Comparison of ENCODE assay signal across 8 cellular contexts in the genomic region with DNA sequence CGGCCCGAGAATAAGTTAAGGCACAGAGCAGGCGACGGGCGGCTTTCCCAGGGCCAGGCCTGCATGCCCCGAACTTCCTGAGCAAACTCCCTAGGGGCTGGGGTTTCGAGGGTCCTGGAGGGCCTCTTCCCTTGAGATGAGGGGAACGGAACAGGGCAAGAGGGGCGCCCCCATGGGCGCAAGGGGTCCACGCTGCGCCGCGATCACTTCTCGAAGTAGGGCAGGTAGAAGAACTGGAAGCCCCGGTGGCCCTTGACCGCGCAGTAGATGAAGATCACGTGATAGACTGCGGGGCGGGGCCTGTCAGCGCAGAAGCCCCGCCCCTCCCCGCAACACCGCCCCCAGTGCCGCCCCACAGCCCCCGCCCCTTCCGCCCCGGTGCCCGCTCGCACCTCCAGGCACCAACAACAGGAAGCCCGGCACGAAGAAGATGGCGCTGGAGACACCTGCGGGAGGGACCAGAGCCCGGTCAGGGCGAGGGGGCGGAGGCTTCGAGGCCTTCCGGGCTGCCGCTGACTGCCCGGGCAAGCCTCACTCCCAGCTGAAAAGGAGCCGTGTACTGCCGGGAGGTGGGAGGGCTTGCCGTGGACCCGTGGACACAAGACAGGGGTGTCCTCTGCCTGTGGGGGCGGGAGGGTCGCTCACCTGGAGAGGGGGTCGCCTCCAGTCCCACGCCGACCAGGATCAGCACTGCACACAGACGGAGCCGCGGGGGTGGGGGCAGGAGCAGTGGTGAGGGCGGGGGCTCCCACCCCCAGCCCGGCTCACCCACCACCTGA. TPM values are rescaled to one million over a fixed set of nuclear protein-coding genes. Genes with fewer than 3 reads are reported as not detected.
DNase-seq lines count a peak whose midpoint lies in the region; ATAC-seq and TF ChIP-seq lines count a peak whose summit lies in the region.

No MANE protein-coding gene starts in this region.

- no peaks in the 10 kb centered on the region for H3K9me3 ChIP-seq in A673 (ENCODE audit: low read depth, low read length, poor library complexity, severe bottlenecking)

- TF ChIP-seq CTCF in A673 (conservative IDR thresholded peaks at IDR 0.05; ENCODE audit: low read depth, low read length), result no peak

- ATAC-seq in GM19025 (IDR thresholded peaks at IDR 0.05; ENCODE audit: low read depth, unreplicated experiment) (peak; percentile 43), HG03521 (IDR thresholded peaks at IDR 0.05; ENCODE audit: unreplicated experiment) (peak; percentile 52)

- H3K4me3 ChIP-seq in A673 (ENCODE audit: low read depth, low read length, poor library complexity, severe bottlenecking), result peak overlapping the region; percentile 80

- no peaks in the 10 kb centered on the region for H3K36me3 ChIP-seq in A673 (ENCODE audit: insufficient read depth, low read length, poor library complexity, severe bottlenecking)

- intact Hi-C loops in A673 (cut with micrococcal nuclease; ENCODE audit: unreplicated experiment), result no loop called here

- H3K27ac ChIP-seq in A673 (ENCODE audit: low read depth, low read length, poor library complexity, severe bottlenecking) (peak overlapping the region; percentile 78), epithelial cell of prostate (peak overlapping the region; percentile 91)

- POLR2A ChIA-PET in A673 (lab: Charles Lee; ENCODE audit: low non-redundant PET), result no interaction called here

- DNase-seq in A673 (ENCODE audit: low spot score) (peak; percentile 85), NOMO-1 treated with DMSO at 0.1 percent for 48 hours (lab: John Stamatoyannopoulos, UW; ENCODE audit: unreplicated experiment) (peak; percentile 90), epithelial cell of prostate (ENCODE audit: low read depth, low spot score) (peak; percentile 70), mucosa of gallbladder (ENCODE audit: low spot score) (peak; percentile 93)
- peak; percentile 94 for DNase-seq in activated CD8-positive, alpha-beta memory T cell treated with anti-CD3 and anti-CD28 coated beads, Interleukin-2, amount 50 U/mL, for 48 hours
- DNase-seq in stimulated activated CD8-positive, alpha-beta memory T cell treated with anti-CD3 and anti-CD28 coated beads, Interleukin-2, amount 100 ng/mL, for 48 hours (ENCODE audit: low read depth in 2 of 2), result peak; percentile 87 to 89

- BruUV-seq in A673 (replicated peaks; lab: Mats Ljungman, UMichigan), result no TSS peak

- H3K4me1 ChIP-seq in A673 (ENCODE audit: insufficient read depth, low read length, poor library complexity, severe bottlenecking), result peaks cover 11% of the 10 kb centered on the region

- CTCF ChIA-PET in A673 (lab: Charles Lee), result no interaction called here

- H3K27me3 ChIP-seq in A673 (replicated peaks; ENCODE audit: insufficient read depth, low read depth, low read length, poor library complexity), result no peaks in the 10 kb centered on the region

RNA-seq across cellular contexts. Expression of gene TMEM134, which starts 4.5 kb away (rescaled TPM):
- 36.0 and 40.3 TPM in 2 replicates for total RNA-seq in A673 (2021)
- total RNA-seq in mucosa of gallbladder, result 75.1 TPM

RNA-seq across cellular contexts. Expression of gene CABP4, which starts 9.4 kb away (rescaled TPM):
- total RNA-seq in A673 (2021) (not detected in 2 replicates), mucosa of gallbladder (3.8 TPM)

RNA-seq across cellular contexts. Expression of gene GPR152, which starts 12.1 kb away (rescaled TPM):
- not detected in 2 replicates for total RNA-seq in A673 (2021)
- not detected for total RNA-seq in mucosa of gallbladder

RNA-seq across cellular contexts. Expression of gene AIP, which starts 18.2 kb away (rescaled TPM):
- total RNA-seq in A673 (2021), result 66.0 and 77.9 TPM in 2 replicates
- 94.2 TPM for total RNA-seq in mucosa of gallbladder

RNA-seq across cellular contexts. Expression of gene CORO1B, which starts 21.3 kb away (rescaled TPM):
- total RNA-seq in A673 (2021), result 92.5 and 96.6 TPM in 2 replicates
- 181 TPM for total RNA-seq in mucosa of gallbladder

Comparison
In these comparisons a context has a peak if more than half of its experiments do, and no peak if none do; other contexts are left out.
1. Peak in every context shown above with its lines: DNase-seq, ATAC-seq, H3K4me3 ChIP-seq and H3K27ac ChIP-seq.